In the genomic region with DNA sequence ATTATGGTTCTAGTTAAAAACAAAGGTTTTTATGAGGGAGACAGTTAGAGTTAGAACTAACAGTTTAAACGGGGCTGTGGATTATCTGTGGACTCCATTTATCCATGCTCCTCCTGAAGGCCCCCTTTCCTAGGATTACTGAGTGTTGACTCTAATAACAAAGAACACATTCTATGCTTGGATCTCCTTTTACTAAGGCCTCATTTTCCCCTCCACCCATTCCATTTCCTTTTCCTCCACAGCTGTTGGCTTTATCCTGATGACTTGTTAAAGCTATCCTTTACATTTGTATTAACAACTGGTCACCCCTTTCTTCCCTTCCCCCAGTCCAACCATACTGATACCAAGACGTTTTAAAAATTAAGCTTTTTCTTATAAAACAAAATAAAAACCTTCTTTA, we compare ENCODE assay signal across 1 cellular context.
TF ChIP-seq lines count a peak whose summit lies in the region.

No MANE protein-coding gene starts in this region.

TF ChIP-seq in endothelial cell of umbilical vein, 7 proteins besides CTCF, POLR2A, EP300 and RAD21:
- TF ChIP-seq MAX (IDR thresholded peaks at IDR 0.05; ENCODE audit: insufficient read depth, insufficient read length) (no peak), POLR2AphosphoS5 (IDR thresholded peaks at IDR 0.05; ENCODE audit: insufficient read depth, low read depth, low read length) (no peak), GATA2 (IDR thresholded peaks at IDR 0.05; ENCODE audit: insufficient read depth, insufficient read length, low read depth, low read length) (no peak), EZH2 (IDR thresholded peaks at IDR 0.05; ENCODE audit: borderline replicate concordance, low read depth, low read length, severe bottlenecking) (no peak), JUN (IDR thresholded peaks at IDR 0.05; ENCODE audit: borderline replicate concordance, insufficient read depth, insufficient read length, low read depth) (no peak)
